16 cellular contexts compared by ENCODE assay signal in genomic region chr15:71056111-71056510, GRCh38. TPM values are rescaled to one million over a fixed set of nuclear protein-coding genes. Genes with fewer than 3 reads are reported as not detected.
DNase-seq lines count a peak whose midpoint lies in the region; ATAC-seq and TF ChIP-seq lines count a peak whose summit lies in the region.
"Had no signal": no experiment of that assay in that cellular context is flagged by ENCODE, and none has a peak within 500 bp of the region (broad histone marks: within the 10 kb centered on the region; RNA-seq: fewer than 3 reads in every experiment).

No MANE protein-coding gene starts in this region.

- no peak overlapping the region for H3K4me3 Mint-ChIP-seq in HFFc6
- H3K4me3 Mint-ChIP-seq: CD14-positive monocyte; CD4-positive, alpha-beta memory T cell; GM23338 had no signal

- H3K27me3 ChIP-seq in ACC112 (ENCODE audit: insufficient read depth, low read length) (no peaks in the 10 kb centered on the region), RWPE2 (ENCODE audit: insufficient read depth, poor library complexity, severe bottlenecking) (no peaks in the 10 kb centered on the region), dorsolateral prefrontal cortex (no peaks in the 10 kb centered on the region)
- H3K27me3 ChIP-seq: BLaER1 had no signal

- H3K9me3 ChIP-seq in RWPE2 (ENCODE audit: severe bottlenecking): no peaks in the 10 kb centered on the region

- no peak for TF ChIP-seq CTCF in HFFc6 (IDR thresholded peaks at IDR 0.05)
- no peak for TF ChIP-seq CTCF in RWPE2 (IDR thresholded peaks at IDR 0.05; ENCODE audit: poor library complexity, severe bottlenecking)
- TF ChIP-seq CTCF in dorsolateral prefrontal cortex (IDR thresholded peaks at IDR 0.05 in 54 of 56, conservative IDR thresholded peaks at IDR 0.05 in 2 of 56; ENCODE audit: low read depth in 1 of 56, partially characterized antibody in 56 of 56): no peak

- H3K4me3 ChIP-seq in ACC112 (ENCODE audit: low read depth, low read length) (no peak overlapping the region), RWPE2 (ENCODE audit: severe bottlenecking) (no peak overlapping the region), dorsolateral prefrontal cortex (no peak overlapping the region)
- H3K4me3 ChIP-seq: BLaER1, GM12878, GM23338 had no signal

- peaks cover 5% of the 10 kb centered on the region for H3K36me3 ChIP-seq in ACC112 (ENCODE audit: insufficient read depth, low read length)
- H3K36me3 ChIP-seq in RWPE2 (ENCODE audit: low read depth): no peaks in the 10 kb centered on the region
- H3K36me3 ChIP-seq: BLaER1 had no signal

- no peaks in the 10 kb centered on the region for H3K79me2 ChIP-seq in ACC112 (ENCODE audit: control insufficient read depth, insufficient read depth, low read length, unreplicated experiment)

- ATAC-seq in RWPE2 (ENCODE audit: low read depth): no peak
- ATAC-seq in GM18868 (IDR thresholded peaks at IDR 0.05; ENCODE audit: unreplicated experiment): no peak
- ATAC-seq in GM19023 (IDR thresholded peaks at IDR 0.05; ENCODE audit: unreplicated experiment): no peak
- ATAC-seq: GM12878, GM23338 had no signal

- intact Hi-C loops in dorsolateral prefrontal cortex (cut with DNase I): no loop called here

- H3K4me1 ChIP-seq in ACC112 (ENCODE audit: control insufficient read depth, insufficient read depth, low read length, unreplicated experiment) (peaks cover 42% of the 10 kb centered on the region), RWPE2 (ENCODE audit: insufficient read depth, poor library complexity, severe bottlenecking) (peaks cover 46% of the 10 kb centered on the region)
- H3K4me1 ChIP-seq: BLaER1 had no signal

- peaks cover 67% of the 10 kb centered on the region for H3K4me1 Mint-ChIP-seq in HFFc6 (ENCODE audit: low read depth)
- H3K4me1 Mint-ChIP-seq: CD14-positive monocyte; CD4-positive, alpha-beta memory T cell; GM23338 had no signal

- H3K27ac ChIP-seq in ACC112 (ENCODE audit: low read depth, low read length) (peak overlapping the region; percentile 45; the same call in 1 of the 2 replicates), RWPE2 (ENCODE audit: poor library complexity, severe bottlenecking) (peak overlapping the region; percentile 99), epithelial cell of prostate (peak overlapping the region; percentile 92), dorsolateral prefrontal cortex (no peak overlapping the region)
- H3K27ac ChIP-seq: BLaER1, KMS-11 had no signal

- no peak for DNase-seq in HFFc6
- no peak for DNase-seq in RWPE2 (ENCODE audit: low spot score)
- no peak for DNase-seq in epithelial cell of prostate (ENCODE audit: low read depth, low spot score)
- no peak for DNase-seq in islet precursor cell
- no peak for DNase-seq in dorsolateral prefrontal cortex
- DNase-seq: AML-193; CD4-positive, alpha-beta memory T cell; DND-41 had no signal

- H3K27ac Mint-ChIP-seq in HFFc6: peak overlapping the region; percentile 73
- H3K27ac Mint-ChIP-seq: CD14-positive monocyte; CD4-positive, alpha-beta memory T cell; GM23338 had no signal

- H3K9me3 Mint-ChIP-seq in HFFc6: peaks cover 10% of the 10 kb centered on the region
- H3K9me3 Mint-ChIP-seq: GM23338 had no signal

- H2AFZ ChIP-seq in ACC112 (ENCODE audit: low read length, unreplicated experiment): peak overlapping the region; percentile 22
- H2AFZ ChIP-seq: GM23338 had no signal

- H3K27me3 Mint-ChIP-seq in HFFc6 (ENCODE audit: insufficient read depth): no peaks in the 10 kb centered on the region

- H3K36me3 Mint-ChIP-seq in HFFc6 (ENCODE audit: low read depth): peaks cover 38% of the 10 kb centered on the region
- H3K36me3 Mint-ChIP-seq: CD14-positive monocyte; CD4-positive, alpha-beta memory T cell had no signal

RNA-seq across cellular contexts. Expression of gene THSD4, which starts 59.2 kb away (rescaled TPM):
- total RNA-seq in HFFc6 (2021; fragmentation: NEBNext Ultra II Directional; extraction: Animal tissue kit (Norgen Biotek cat#: 25700)): 10 to 100 TPM; 32.7 to 39.1 (median 36.4) TPM
- total RNA-seq in dorsolateral prefrontal cortex: 10 to 100 TPM in 49 of 120 experiments, 1 to 10 TPM in 71; 3.9 to 32.6 (median 9.1) TPM
- total RNA-seq: CD4-positive, alpha-beta memory T cell had no signal

Comparison
In these comparisons a context has a peak if more than half of its experiments do, and no peak if none do; other contexts are left out.
1. H3K27ac ChIP-seq: peak in ACC112 (single experiment), RWPE2 (single experiment) and epithelial cell of prostate (single experiment); none in dorsolateral prefrontal cortex (0 of 59).